Comparison of ENCODE assay signal across 31 cellular contexts in genomic region chr7:140082770-140083169, GRCh38. TPM values are rescaled to one million over a fixed set of nuclear protein-coding genes. Genes with fewer than 3 reads are reported as not detected.
DNase-seq lines count a peak whose midpoint lies in the region; ATAC-seq and TF ChIP-seq lines count a peak whose summit lies in the region.
"Had no signal": no experiment of that assay in that cellular context is flagged by ENCODE, and none has a peak within 500 bp of the region (broad histone marks: within the 10 kb centered on the region; RNA-seq: fewer than 3 reads in every experiment).

No MANE protein-coding gene starts in this region.

- peak overlapping the region in 2 of 8 donors; percentile 3 to 6 for H3K4me3 Mint-ChIP-seq in CD4-positive, alpha-beta memory T cell
- H3K4me3 Mint-ChIP-seq in T-cell (no peak overlapping the region), Caco-2 (ENCODE audit: unreplicated experiment) (no peak overlapping the region)
- H3K4me3 Mint-ChIP-seq: activated CD4-positive, alpha-beta memory T cell treated with anti-CD3 and anti-CD28 coated beads for 36 hours; activated naive CD8-positive, alpha-beta T cell; IgD-negative memory B cell had no signal

- H3K4me1 Mint-ChIP-seq in CD4-positive, alpha-beta memory T cell: peaks cover 21 to 35% (median 27%) of the 10 kb centered on the region in 4 donors
- H3K4me1 Mint-ChIP-seq in T-cell (peaks cover 37 to 50% (median 45%) of the 10 kb centered on the region in 3 donors), Caco-2 (ENCODE audit: low read depth, unreplicated experiment) (no peaks in the 10 kb centered on the region)

- H3K9me3 Mint-ChIP-seq in CD4-positive, alpha-beta memory T cell: no peaks in the 10 kb centered on the region
- H3K9me3 Mint-ChIP-seq in T-cell (no peaks in the 10 kb centered on the region), Caco-2 (ENCODE audit: unreplicated experiment) (no peaks in the 10 kb centered on the region)
- H3K9me3 Mint-ChIP-seq: activated CD4-positive, alpha-beta memory T cell treated with anti-CD3 and anti-CD28 coated beads for 36 hours; activated T-helper 2 cell treated with anti-CD3 and anti-CD28 coated beads, Interferon-gamma antibody, Interleukin-2, Interleukin-4, amounts not matched to agents 10 μg/mL and 5 μg/mL and 100 μg/mL, durations not matched to agents 14 hours and 24 hours and 36 hours; IgD-negative memory B cell had no signal

- intact Hi-C loops in CD4-positive, alpha-beta memory T cell (cut with micrococcal nuclease): no loop called here
- intact Hi-C loops in posterior vena cava (cut with DNase I): no loop called here
- intact Hi-C loops in Caco-2 (cut with micrococcal nuclease; ENCODE audit: unreplicated experiment): no loop called here

- no peak for TF ChIP-seq CTCF in Caco-2 (IDR thresholded peaks at IDR 0.05; ENCODE audit: insufficient read depth in 1 of 2, low read depth in 1 of 2, low read length in 1 of 2, severe bottlenecking in 1 of 2, unreplicated experiment in 1 of 2)

- POLR2A ChIA-PET in CD4-positive, alpha-beta memory T cell (lab: Charles Lee; ENCODE audit: partially characterized antibody): interaction anchor here (1.0 kb wide), 1 partner anchor 22 kb away, joined by 3 read pairs; no protein-coding TSS in a partner anchor
- POLR2A ChIA-PET in T-cell (lab: Charles Lee) (no interaction called here), Caco-2 (lab: Charles Lee) (no interaction called here)

- no peak overlapping the region for H3K4me3 ChIP-seq in CD4-positive, alpha-beta memory T cell (ENCODE audit: low read length in 2 of 2)
- no peak overlapping the region for H3K4me3 ChIP-seq in Caco-2 (ENCODE audit: low read depth, low read length)
- H3K4me3 ChIP-seq: BLaER1, breast epithelium, stomach, thyroid gland, vagina had no signal

- H3K27me3 Mint-ChIP-seq in CD4-positive, alpha-beta memory T cell: no peaks in the 10 kb centered on the region
- H3K27me3 Mint-ChIP-seq in T-cell (no peaks in the 10 kb centered on the region), Caco-2 (ENCODE audit: insufficient read depth, unreplicated experiment) (no peaks in the 10 kb centered on the region)
- H3K27me3 Mint-ChIP-seq: activated CD4-positive, alpha-beta memory T cell treated with anti-CD3 and anti-CD28 coated beads for 36 hours; activated naive CD8-positive, alpha-beta T cell had no signal

- CTCF ChIA-PET in CD4-positive, alpha-beta memory T cell (lab: Charles Lee; ENCODE audit: partially characterized antibody): interaction anchor here (1.2 kb wide), 1 partner anchor 20 kb away, joined by 3 read pairs; the partner anchor contains the start of gene PARP12
- CTCF ChIA-PET in T-cell (lab: Charles Lee) (no interaction called here), Caco-2 (lab: Charles Lee) (no interaction called here)

- H3K36me3 Mint-ChIP-seq in CD4-positive, alpha-beta memory T cell: no peaks in the 10 kb centered on the region
- H3K36me3 Mint-ChIP-seq in T-cell: no peaks in the 10 kb centered on the region
- H3K36me3 Mint-ChIP-seq in Caco-2 (ENCODE audit: insufficient read depth, unreplicated experiment): no peaks in the 10 kb centered on the region
- H3K36me3 Mint-ChIP-seq: activated CD4-positive, alpha-beta memory T cell treated with anti-CD3 and anti-CD28 coated beads for 36 hours; activated naive CD8-positive, alpha-beta T cell; IgD-negative memory B cell had no signal

- ATAC-seq in T-cell (replicated peaks in 1 of 4) (no peak), esophagus mucosa (peak; percentile 6)
- ATAC-seq: activated CD4-positive, CD25-positive, alpha-beta regulatory T cell treated with anti-CD3 and anti-CD28 coated beads, Interleukin-2, amount 50 U/mL, for 24 hours; HCT116; right cardiac atrium had no signal

- no peaks in the 10 kb centered on the region for H3K36me3 ChIP-seq in CD4-positive, alpha-beta memory T cell (ENCODE audit: insufficient read depth, low read length)
- no peaks in the 10 kb centered on the region for H3K36me3 ChIP-seq in Caco-2 (ENCODE audit: control insufficient read depth, insufficient read depth, low read length)
- H3K36me3 ChIP-seq: BLaER1, breast epithelium, thyroid gland, vagina had no signal

- no peak for DNase-seq in CD4-positive, alpha-beta memory T cell
- DNase-seq in T-cell (no peak), posterior vena cava (ENCODE audit: low spot score) (peak; percentile 79), Caco-2 (no peak), NCI-H2029 treated with DMSO at 0.1 percent for 48 hours (lab: John Stamatoyannopoulos, UW) (no peak)
- no peak for DNase-seq in stimulated activated CD4-positive, alpha-beta T cell treated with anti-CD3 and anti-CD28 coated beads, Interleukin-4, amount 100 ng/mL, for 1 hour
- DNase-seq: activated CD4-positive, alpha-beta memory T cell treated with anti-CD3 and anti-CD28 coated beads for 36 hours; anterior cingulate cortex; Calu3; DMS79; hypothalamus; NCI-H1092; NCI-H1694; NCI-H2171; NCI-H510A; posterior cingulate gyrus; SIG-M5; stimulated activated CD4-positive, alpha-beta T cell treated with anti-CD3 and anti-CD28 coated beads, Interleukin-1b, Interleukin-23, amount 100 ng/mL, for 48 hours; stomach; SW 1271; thyroid gland had no signal

- peaks cover 21% of the 10 kb centered on the region for H3K4me1 ChIP-seq in CD4-positive, alpha-beta memory T cell (ENCODE audit: insufficient read depth, low read length)
- no peaks in the 10 kb centered on the region for H3K4me1 ChIP-seq in Caco-2
- H3K4me1 ChIP-seq: breast epithelium, stomach, thyroid gland, vagina had no signal

- BruUV-seq in Caco-2 (replicated peaks; lab: Mats Ljungman, UMichigan): no TSS peak

- H3K27me3 ChIP-seq in CD4-positive, alpha-beta memory T cell (ENCODE audit: insufficient read depth, low read length): no peaks in the 10 kb centered on the region
- H3K27me3 ChIP-seq in Caco-2 (replicated peaks; ENCODE audit: control insufficient read depth, insufficient read depth, low read length): no peaks in the 10 kb centered on the region; the same call in 1 of the 2 replicates
- H3K27me3 ChIP-seq: BLaER1, breast epithelium, stomach, thyroid gland, vagina had no signal

- H3K27ac Mint-ChIP-seq in CD4-positive, alpha-beta memory T cell: peak overlapping the region in 5 of 7 donors; percentile 49 to 74 (median 59)
- H3K27ac Mint-ChIP-seq in T-cell (peak overlapping the region; percentile 46 to 68), Caco-2 (ENCODE audit: unreplicated experiment) (no peak overlapping the region)
- H3K27ac Mint-ChIP-seq: activated CD4-positive, alpha-beta memory T cell treated with anti-CD3 and anti-CD28 coated beads for 36 hours; activated naive CD8-positive, alpha-beta T cell; activated T-helper 2 cell treated with anti-CD3 and anti-CD28 coated beads, Interferon-gamma antibody, Interleukin-2, Interleukin-4, amounts not matched to agents 10 μg/mL and 5 μg/mL and 100 μg/mL, durations not matched to agents 14 hours and 24 hours and 36 hours had no signal

- no peak overlapping the region for H3K27ac ChIP-seq in CD4-positive, alpha-beta memory T cell (ENCODE audit: low read depth, low read length)
- H3K27ac ChIP-seq: BLaER1, breast epithelium, stomach, thyroid gland, vagina had no signal

- H3K9me3 ChIP-seq in CD4-positive, alpha-beta memory T cell (ENCODE audit: control insufficient read depth in 1 of 2, low read length in 2 of 2): no peaks in the 10 kb centered on the region
- no peaks in the 10 kb centered on the region for H3K9me3 ChIP-seq in Caco-2
- H3K9me3 ChIP-seq: BLaER1, breast epithelium, stomach, thyroid gland, vagina had no signal

RNA-seq across cellular contexts. Expression of gene PARP12, which starts 20.0 kb away (rescaled TPM):
- 10 to 100 TPM; 91.8 to 96.6 TPM for total RNA-seq in CD4-positive, alpha-beta memory T cell
- polyA plus RNA-seq in CD4-positive, alpha-beta memory T cell: 10 to 100 TPM; 27.0 to 41.3 TPM
- total RNA-seq in T-cell (100 to 1,000 TPM; 104 to 129 (median 108) TPM), esophagus mucosa (15.2 TPM), posterior vena cava (10 to 100 TPM; 27.7 to 35.3 TPM), Caco-2 (2022) (20.2 and 23.7 TPM in 2 replicates)
